In genomic region chr2:65071499-65072180, GRCh38 we compare ENCODE assay signal across 11 cellular contexts. TPM values are rescaled to one million over a fixed set of nuclear protein-coding genes. Genes with fewer than 3 reads are reported as not detected.
DNase-seq lines count a peak whose midpoint lies in the region; TF ChIP-seq lines count a peak whose summit lies in the region.
"Had no signal": no experiment of that assay in that cellular context is flagged by ENCODE, and none has a peak within 500 bp of the region (broad histone marks: within the 10 kb centered on the region; RNA-seq: fewer than 3 reads in every experiment).

No MANE protein-coding gene starts in this region.

- DNase-seq in NCI-H82 (lab: John Stamatoyannopoulos, UW): peak; percentile 27
- no peak for DNase-seq in NCI-H82 treated with DMSO at 0.1 percent for 48 hours (lab: John Stamatoyannopoulos, UW; ENCODE audit: unreplicated experiment)
- peak; percentile 61 for DNase-seq in SK-MEL-5 (ENCODE audit: low read depth, low spot score)
- no peak for DNase-seq in epithelial cell of prostate (ENCODE audit: low read depth, low spot score)
- no peak for DNase-seq in retinal pigment epithelial cell (ENCODE audit: low read depth)
- no peak for DNase-seq in ureter (ENCODE audit: low spot score)
- DNase-seq in NCI-H345 (lab: John Stamatoyannopoulos, UW): no peak
- DNase-seq in UCSD-AML1 (lab: John Stamatoyannopoulos, UW; ENCODE audit: unreplicated experiment): no peak
- DNase-seq: activated naive CD4-positive, alpha-beta T cell treated with anti-CD3 and anti-CD28 coated beads, Interleukin-2, amount 10 ng/mL, durations not matched to agents 7 days and 5 days; left lung; SIG-M5 had no signal

- in situ Hi-C loops in SK-MEL-5 (cut with HindIII; ENCODE audit: low pct_unique_long_range_greater_than_20kb, low sequenced_read_pairs): no loop called here

- no peak overlapping the region for H3K4me3 ChIP-seq in retinal pigment epithelial cell (ENCODE audit: low read length)
- H3K4me3 ChIP-seq: left lung had no signal

- TF ChIP-seq CTCF in retinal pigment epithelial cell (conservative IDR thresholded peaks at IDR 0.05; ENCODE audit: low read depth, low read length): peak; percentile 47

- peak overlapping the region; percentile 64 for H3K27ac ChIP-seq in epithelial cell of prostate

RNA-seq across cellular contexts. Expression of gene CEP68, which starts 15.4 kb away (rescaled TPM):
- total RNA-seq in SK-MEL-5 (2014; rRNA removed; shearing (Covaris generic)): 12.3 and 14.6 TPM in 2 replicates
- 14.8 and 16.1 TPM in 2 replicates for polyA plus RNA-seq in SK-MEL-5 (2015; cell fraction: cytosol; rRNA removed)
- 17.7 and 24.2 TPM in 2 replicates for polyA plus RNA-seq in SK-MEL-5 (2015; cell fraction: nucleus; rRNA removed)
- total RNA-seq in ureter: 27.8 TPM

RNA-seq across cellular contexts. Expression of gene RAB1A, which starts 58.3 kb away (rescaled TPM):
- total RNA-seq in SK-MEL-5 (2014; rRNA removed; shearing (Covaris generic)): 229 and 236 TPM in 2 replicates
- 171 and 202 TPM in 2 replicates for polyA plus RNA-seq in SK-MEL-5 (2015; cell fraction: cytosol; rRNA removed)
- 35.6 and 41.1 TPM in 2 replicates for polyA plus RNA-seq in SK-MEL-5 (2015; cell fraction: nucleus; rRNA removed)
- total RNA-seq in ureter: 148 TPM

Comparison
In these comparisons a context has a peak if more than half of its experiments do, and no peak if none do; other contexts are left out.
1. DNase-seq: peak in NCI-H82 (single experiment) and SK-MEL-5 (single experiment); none in NCI-H82 treated with DMSO at 0.1 percent for 48 hours (single experiment), epithelial cell of prostate (single experiment), retinal pigment epithelial cell (single experiment), ureter (single experiment), NCI-H345 (single experiment) and UCSD-AML1 (single experiment).